ENCODE assay signal across 9 cellular contexts in the genomic region with DNA sequence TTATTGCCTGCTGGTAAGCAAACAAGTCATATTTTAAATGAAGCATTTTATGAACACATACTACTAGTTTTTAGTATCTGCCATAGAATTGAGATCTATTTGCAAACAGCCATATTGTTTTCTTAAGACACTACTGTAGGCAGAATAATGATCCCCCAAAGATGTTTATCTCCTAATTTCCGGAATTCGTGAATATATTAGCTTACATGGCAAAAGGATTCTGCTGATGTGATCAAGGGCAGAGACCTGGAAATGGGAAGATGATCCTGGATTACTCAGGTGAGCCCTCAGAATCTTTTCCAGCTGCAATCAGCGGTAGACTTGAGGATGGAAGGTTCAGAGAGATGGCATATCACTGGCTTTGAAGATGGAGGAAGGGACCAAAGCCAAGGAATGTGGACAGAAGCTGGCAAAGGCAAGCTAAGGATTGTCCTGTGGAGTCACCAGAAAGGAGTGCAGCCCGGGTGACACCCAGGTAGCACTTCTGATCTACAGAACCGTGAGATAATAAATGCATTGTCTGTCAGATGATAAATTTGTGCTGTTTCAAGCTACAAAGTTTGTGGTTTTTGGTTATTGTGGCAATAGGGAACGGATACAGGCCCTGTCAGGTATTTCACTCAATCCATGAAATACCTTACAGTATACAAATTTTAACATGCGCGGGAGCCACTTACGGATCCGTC. TPM values are rescaled to one million over a fixed set of nuclear protein-coding genes. Genes with fewer than 3 reads are reported as not detected.
DNase-seq lines count a peak whose midpoint lies in the region; ATAC-seq and TF ChIP-seq lines count a peak whose summit lies in the region.
"Had no signal": no experiment of that assay in that cellular context is flagged by ENCODE, and none has a peak within 500 bp of the region (broad histone marks: within the 10 kb centered on the region; RNA-seq: fewer than 3 reads in every experiment).

No MANE protein-coding gene starts in this region.

- H3K4me3 ChIP-seq in A673 (ENCODE audit: low read depth, low read length, poor library complexity, severe bottlenecking) = no peak overlapping the region

- H3K9me3 ChIP-seq in A673 (ENCODE audit: low read depth, low read length, poor library complexity, severe bottlenecking) = no peaks in the 10 kb centered on the region
- H3K9me3 ChIP-seq: transverse colon had no signal

- POLR2A ChIA-PET in A673 (lab: Charles Lee; ENCODE audit: low non-redundant PET) = interaction anchor here (0.6 kb wide), 1 partner anchor 28 kb away, joined by 3 read pairs; no protein-coding TSS in a partner anchor
- POLR2A ChIA-PET in GM10248 (lab: Yijun Ruan, JAX) = interaction anchor here (1.0 kb wide), 1 partner anchor 21 kb away, joined by 4 read pairs; no protein-coding TSS in a partner anchor

- no peaks in the 10 kb centered on the region for H3K27me3 ChIP-seq in A673 (replicated peaks; ENCODE audit: insufficient read depth, low read depth, low read length, poor library complexity)
- H3K27me3 ChIP-seq: transverse colon had no signal

- H3K27ac ChIP-seq in A673 (ENCODE audit: low read depth, low read length, poor library complexity, severe bottlenecking) (no peak overlapping the region), angular gyrus (ENCODE audit: low read depth, low read length) (peak overlapping the region; percentile 99)
- H3K27ac ChIP-seq: transverse colon had no signal

- peak; percentile 26 for DNase-seq in A673 (ENCODE audit: low spot score)
- peak; percentile 10 for DNase-seq in GM10248 (ENCODE audit: extremely low spot score)
- peak; percentile 36 for DNase-seq in kidney tubule cell (ENCODE audit: low spot score)
- no peak for DNase-seq in NCI-H146 (lab: John Stamatoyannopoulos, UW)
- no peak for DNase-seq in NCI-H510A treated with DMSO at 0.1 percent for 48 hours (lab: John Stamatoyannopoulos, UW)
- no peak for DNase-seq in SW480 (ENCODE audit: low spot score)

- intact Hi-C loops in A673 (cut with micrococcal nuclease; ENCODE audit: unreplicated experiment) = loop anchor here (10.0 kb wide), 2 partner anchors 150 to 370 kb away; no protein-coding TSS in a partner anchor

- H3K36me3 ChIP-seq in A673 (ENCODE audit: insufficient read depth, low read length, poor library complexity, severe bottlenecking) = no peaks in the 10 kb centered on the region

- ATAC-seq in GM21723 (IDR thresholded peaks at IDR 0.05; ENCODE audit: unreplicated experiment) = no peak

- BruUV-seq in A673 (replicated peaks; lab: Mats Ljungman, UMichigan) = no TSS peak

- H3K4me1 ChIP-seq in A673 (ENCODE audit: insufficient read depth, low read length, poor library complexity, severe bottlenecking) = no peaks in the 10 kb centered on the region

- TF ChIP-seq CTCF in A673 (conservative IDR thresholded peaks at IDR 0.05; ENCODE audit: low read depth, low read length) (no peak), GM10248 (IDR thresholded peaks at IDR 0.05; ENCODE audit: control extremely low read depth, extremely low read depth, low read depth, missing control alignments) (no peak)

- CTCF ChIA-PET in A673 (lab: Charles Lee) = no interaction called here
- CTCF ChIA-PET in GM10248 (lab: Yijun Ruan, JAX) = interaction anchor here (0.9 to 2.8 kb wide), 4 partner anchors 10 to 22 kb away, joined by 3 to 9 read pairs (median 4); no protein-coding TSS in a partner anchor

RNA-seq across cellular contexts. Expression of a gene that starts 1.0 kb away (rescaled TPM):
- 43.5 and 51.2 TPM in 2 replicates for total RNA-seq in A673 (2021)

Comparison
In these comparisons a context has a peak if more than half of its experiments do, and no peak if none do; other contexts are left out.
1. DNase-seq: peak in A673 (single experiment), GM10248 (single experiment) and kidney tubule cell (single experiment); none in NCI-H146 (single experiment), NCI-H510A treated with DMSO at 0.1 percent for 48 hours (single experiment) and SW480 (single experiment).